Comparison of ENCODE assay signal across 24 cellular contexts in genomic region chr1:25513666-25514065, GRCh38.
"Had no signal": no experiment of that assay in that cellular context is flagged by ENCODE, and none has a peak within 500 bp of the region (broad histone marks: within the 10 kb centered on the region; RNA-seq: fewer than 3 reads in every experiment).

No MANE protein-coding gene starts in this region.

- H3K36me3 ChIP-seq: colonic mucosa, esophagus muscularis mucosa, gastrocnemius medialis, heart right ventricle, left ventricle myocardium inferior, lower lobe of right lung, right lobe of liver, thoracic aorta had no signal

- H3K36me3 Mint-ChIP-seq: memory B cell; stimulated activated naive B cell treated with anti-CD40 and anti-IgM and Interleukin-4, amounts not matched to agents 10 μg/mL and 1 μg/mL and 100 μg/mL, for 72 hours had no signal

- H3K27ac Mint-ChIP-seq: memory B cell; nephron; stimulated activated naive B cell treated with anti-CD40 and anti-IgM and Interleukin-4, amounts not matched to agents 10 μg/mL and 1 μg/mL and 100 μg/mL, for 72 hours; stimulated activated naive CD8-positive, alpha-beta T cell treated with anti-CD3 and anti-CD28 coated beads, Interleukin-15, amount 100 ng/mL, for 72 hours had no signal

- H3K4me1 ChIP-seq: colonic mucosa, esophagus muscularis mucosa, gastrocnemius medialis, heart right ventricle, left ventricle myocardium inferior, lower lobe of right lung, parathyroid adenoma, psoas muscle, right lobe of liver had no signal

- DNase-seq: cerebellar nuclear complex; colonic mucosa; effector CD8-positive, alpha-beta T cell; gastrocnemius medialis; heart right ventricle; hypothalamus; left cardiac atrium; left ventricle myocardium inferior; lower lobe of right lung; midbrain; psoas muscle; retina; stimulated activated CD4-positive, alpha-beta T cell treated with anti-CD3 and anti-CD28 coated beads, Interleukin-2, amount 100 ng/mL, for 24 hours; stimulated activated CD4-positive, alpha-beta T cell treated with anti-CD3 and anti-CD28 coated beads, Interleukin-4, amount 100 ng/mL, for 4 hours; stimulated activated naive B cell treated with anti-CD40 and anti-IgM and Interleukin-4, amounts not matched to agents 10 μg/mL and 1 μg/mL and 100 μg/mL, for 72 hours; stimulated activated naive CD8-positive, alpha-beta T cell treated with anti-CD3 and anti-CD28 coated beads, Interleukin-15, amount 100 ng/mL, for 72 hours; trophoblast cell had no signal

- H3K4me3 ChIP-seq: colonic mucosa, esophagus muscularis mucosa, gastrocnemius medialis, heart right ventricle, left ventricle myocardium inferior, lower lobe of right lung, psoas muscle, right lobe of liver, skin epidermis, thoracic aorta had no signal

- H3K4me3 Mint-ChIP-seq: memory B cell; nephron; stimulated activated naive B cell treated with anti-CD40 and anti-IgM and Interleukin-4, amounts not matched to agents 10 μg/mL and 1 μg/mL and 100 μg/mL, for 72 hours; stimulated activated naive CD8-positive, alpha-beta T cell treated with anti-CD3 and anti-CD28 coated beads, Interleukin-15, amount 100 ng/mL, for 72 hours had no signal

- H3K9me3 Mint-ChIP-seq: memory B cell; stimulated activated naive B cell treated with anti-CD40 and anti-IgM and Interleukin-4, amounts not matched to agents 10 μg/mL and 1 μg/mL and 100 μg/mL, for 72 hours; stimulated activated naive CD8-positive, alpha-beta T cell treated with anti-CD3 and anti-CD28 coated beads, Interleukin-15, amount 100 ng/mL, for 72 hours had no signal

- H3K27me3 ChIP-seq: colonic mucosa, esophagus muscularis mucosa, gastrocnemius medialis, heart right ventricle, right lobe of liver had no signal

- H3K27me3 Mint-ChIP-seq: memory B cell; stimulated activated naive B cell treated with anti-CD40 and anti-IgM and Interleukin-4, amounts not matched to agents 10 μg/mL and 1 μg/mL and 100 μg/mL, for 72 hours; stimulated activated naive CD8-positive, alpha-beta T cell treated with anti-CD3 and anti-CD28 coated beads, Interleukin-15, amount 100 ng/mL, for 72 hours had no signal

- H3K27ac ChIP-seq: colonic mucosa, esophagus muscularis mucosa, gastrocnemius medialis, heart right ventricle, left ventricle myocardium inferior, lower lobe of right lung, parathyroid adenoma, psoas muscle, right lobe of liver, skin epidermis, thoracic aorta had no signal

- ATAC-seq: gastrocnemius medialis; heart right ventricle; left cardiac atrium; lower lobe of right lung; psoas muscle; right lobe of liver; stimulated activated naive B cell treated with anti-CD40 and anti-IgM and Interleukin-4, amounts not matched to agents 10 μg/mL and 1 μg/mL and 100 μg/mL, for 72 hours; stimulated activated naive CD8-positive, alpha-beta T cell treated with anti-CD3 and anti-CD28 coated beads, Interleukin-15, amount 100 ng/mL, for 72 hours had no signal

- H3K9me3 ChIP-seq: colonic mucosa, gastrocnemius medialis, lower lobe of right lung, psoas muscle, right lobe of liver, thoracic aorta had no signal

- H3K4me1 Mint-ChIP-seq: memory B cell; nephron; stimulated activated naive B cell treated with anti-CD40 and anti-IgM and Interleukin-4, amounts not matched to agents 10 μg/mL and 1 μg/mL and 100 μg/mL, for 72 hours; stimulated activated naive CD8-positive, alpha-beta T cell treated with anti-CD3 and anti-CD28 coated beads, Interleukin-15, amount 100 ng/mL, for 72 hours had no signal
